11 cellular contexts compared by ENCODE assay signal in the genomic region with DNA sequence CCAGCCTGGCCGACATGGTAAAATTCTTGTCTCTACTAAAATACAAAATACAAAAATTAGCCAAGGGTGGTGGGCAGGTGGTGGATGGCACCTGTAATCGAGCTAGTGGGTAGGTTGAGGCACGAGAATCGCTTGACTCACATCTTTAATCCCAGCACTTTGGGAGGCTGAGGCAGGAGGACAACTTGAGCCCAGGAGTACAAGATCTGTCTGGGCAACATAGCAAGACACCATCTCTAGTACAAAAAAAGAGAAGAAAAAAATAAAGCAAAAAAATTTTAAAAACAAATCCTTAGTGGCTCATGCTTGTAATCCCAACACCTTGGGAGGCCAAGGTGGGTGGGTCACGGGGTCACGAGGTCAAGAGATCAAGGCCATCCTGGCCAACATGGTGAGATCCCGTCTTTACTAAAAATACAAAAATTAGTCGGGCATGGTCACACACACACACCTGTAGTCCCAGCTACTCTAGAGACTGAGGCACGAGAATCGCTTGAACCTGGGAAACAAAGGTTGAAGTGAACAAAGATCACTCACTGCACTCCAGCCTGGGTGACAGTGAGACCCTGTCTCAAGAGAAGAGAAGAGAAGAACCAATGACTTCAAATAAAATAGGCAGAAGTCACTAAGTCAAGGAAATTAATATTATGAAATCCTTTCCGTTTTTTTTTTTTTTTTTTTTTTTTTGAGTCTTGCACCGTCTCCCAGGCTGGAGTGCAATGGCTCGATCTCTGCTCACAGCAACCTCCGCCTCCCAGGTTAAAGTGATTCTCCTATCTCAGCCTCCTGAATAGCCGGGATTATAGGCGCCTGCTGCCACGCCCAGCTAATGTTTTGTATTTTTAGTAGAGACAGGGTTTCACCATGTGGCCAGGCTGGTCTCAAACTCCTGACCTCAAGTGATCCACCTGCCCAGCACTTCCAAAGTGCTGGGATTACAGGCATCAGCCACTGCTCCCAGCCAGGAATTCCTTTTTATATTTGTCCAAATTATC. TPM values are rescaled to one million over a fixed set of nuclear protein-coding genes. Genes with fewer than 3 reads are reported as not detected.
DNase-seq lines count a peak whose midpoint lies in the region; ATAC-seq and TF ChIP-seq lines count a peak whose summit lies in the region.
"Had no signal": no experiment of that assay in that cellular context is flagged by ENCODE, and none has a peak within 500 bp of the region (broad histone marks: within the 10 kb centered on the region; RNA-seq: fewer than 3 reads in every experiment).

No MANE protein-coding gene starts in this region.

- no peak for TF ChIP-seq CTCF in GM23338 (conservative IDR thresholded peaks at IDR 0.05; ENCODE audit: low read depth in 2 of 2)
- no peak for TF ChIP-seq CTCF in activated B cell treated with CpG ODN at 0.5 μM for 24 hours (IDR thresholded peaks at IDR 0.05)
- no peak for TF ChIP-seq CTCF in glutamatergic neuron (IDR thresholded peaks at IDR 0.05; ENCODE audit: partially characterized antibody, unreplicated experiment)
- TF ChIP-seq CTCF in neural progenitor cell (IDR thresholded peaks at IDR 0.05) = no peak

- H3K27ac Mint-ChIP-seq in GM23338 = no peak overlapping the region
- peak overlapping the region; percentile 63 for H3K27ac Mint-ChIP-seq in activated B cell treated with CpG ODN at 0.5 μM for 24 hours
- H3K27ac Mint-ChIP-seq in glutamatergic neuron (ENCODE audit: unreplicated experiment) = peak overlapping the region; percentile 28
- no peak overlapping the region for H3K27ac Mint-ChIP-seq in neural progenitor cell

- H3F3A ChIP-seq in GM23338 (replicated peaks; ENCODE audit: low read depth) (peaks cover 7% of the 10 kb centered on the region; the same call in 1 of the 2 replicates), neural progenitor cell (ENCODE audit: low read depth) (peaks cover 7% of the 10 kb centered on the region)

- DNase-seq in GM23338 (ENCODE audit: low spot score) = no peak
- DNase-seq in activated B cell treated with CpG ODN at 0.5 μM for 24 hours = no peak
- no peak for DNase-seq in glutamatergic neuron
- no peak for DNase-seq in neural progenitor cell (ENCODE audit: low spot score)
- no peak for DNase-seq in NCI-H1092 (lab: John Stamatoyannopoulos, UW)
- no peak for DNase-seq in stimulated activated naive CD4-positive, alpha-beta T cell (lab: John Stamatoyannopoulos, UW)
- DNase-seq: activated CD8-positive, alpha-beta memory T cell treated with anti-CD3 and anti-CD28 coated beads, Interleukin-2, amount 50 U/mL, for 48 hours; hypothalamus; occipital lobe had no signal

- H3K27ac ChIP-seq in GM23338 (ENCODE audit: low read depth) (peak overlapping the region; percentile 4; the same call in 1 of the 2 replicates), skeletal muscle tissue (ENCODE audit: low read depth, low read length) (peak overlapping the region; percentile 52), neural progenitor cell (no peak overlapping the region)

- ATAC-seq in GM23338 (no peak), activated B cell treated with CpG ODN at 0.5 μM for 24 hours (ENCODE audit: low read depth) (no peak), HG02981 (IDR thresholded peaks at IDR 0.05; ENCODE audit: unreplicated experiment) (no peak)

- H2AFZ ChIP-seq in GM23338 (no peak overlapping the region), neural progenitor cell (replicated peaks) (no peak overlapping the region)

- H3K9ac ChIP-seq in skeletal muscle tissue (ENCODE audit: low read depth in 1 of 3, low read length in 3 of 3) = peak overlapping the region in 1 of 3 donors; percentile 30
- no peak overlapping the region for H3K9ac ChIP-seq in neural progenitor cell

- H3K4me2 ChIP-seq in GM23338 (no peak overlapping the region), neural progenitor cell (no peak overlapping the region)

- H3K36me3 Mint-ChIP-seq in GM23338 (ENCODE audit: low read depth) (peaks cover 12% of the 10 kb centered on the region; the same call in 2 of the 3 replicates), activated B cell treated with CpG ODN at 0.5 μM for 24 hours (ENCODE audit: low read depth) (peaks cover 30% of the 10 kb centered on the region), glutamatergic neuron (ENCODE audit: unreplicated experiment) (no peaks in the 10 kb centered on the region), neural progenitor cell (peaks cover 7% of the 10 kb centered on the region)

- peaks cover 10% of the 10 kb centered on the region for H3K4me1 ChIP-seq in GM23338 (ENCODE audit: insufficient read depth)
- H3K4me1 ChIP-seq in skeletal muscle tissue (ENCODE audit: control insufficient read depth in 3 of 3, insufficient read depth in 3 of 3, low read length in 3 of 3) = peaks cover 45 to 48% (median 46%) of the 10 kb centered on the region in 3 donors
- peaks cover 12% of the 10 kb centered on the region for H3K4me1 ChIP-seq in neural progenitor cell

- H3K4me3 ChIP-seq in GM23338 = no peak overlapping the region
- H3K4me3 ChIP-seq in skeletal muscle tissue (ENCODE audit: low read length in 3 of 3) = peak overlapping the region in 1 of 3 donors; percentile 18
- H3K4me3 ChIP-seq in neural progenitor cell = no peak overlapping the region

- H3K9me3 Mint-ChIP-seq in GM23338 (no peaks in the 10 kb centered on the region), activated B cell treated with CpG ODN at 0.5 μM for 24 hours (no peaks in the 10 kb centered on the region), glutamatergic neuron (ENCODE audit: unreplicated experiment) (peaks cover 6% of the 10 kb centered on the region), neural progenitor cell (no peaks in the 10 kb centered on the region)

- H4K20me1 ChIP-seq in GM23338 (replicated peaks; ENCODE audit: insufficient read depth) (peaks cover 79% of the 10 kb centered on the region), neural progenitor cell (ENCODE audit: low read depth) (peaks cover 86% of the 10 kb centered on the region)

- H3K36me3 ChIP-seq in GM23338 (ENCODE audit: insufficient read depth) (no peaks in the 10 kb centered on the region; the same call in 1 of the 2 replicates), skeletal muscle tissue (ENCODE audit: control insufficient read depth in 3 of 3, insufficient read depth in 3 of 3, low read length in 3 of 3) (no peaks in the 10 kb centered on the region), neural progenitor cell (no peaks in the 10 kb centered on the region)

- H3K4me3 Mint-ChIP-seq in GM23338 (no peak overlapping the region), activated B cell treated with CpG ODN at 0.5 μM for 24 hours (peak overlapping the region; percentile 50), glutamatergic neuron (ENCODE audit: unreplicated experiment) (no peak overlapping the region), neural progenitor cell (no peak overlapping the region)

- H3K27me3 Mint-ChIP-seq in GM23338 (ENCODE audit: insufficient read depth, low read depth, poor library complexity) (peaks cover 2% of the 10 kb centered on the region), activated B cell treated with CpG ODN at 0.5 μM for 24 hours (no peaks in the 10 kb centered on the region), glutamatergic neuron (ENCODE audit: unreplicated experiment) (no peaks in the 10 kb centered on the region), neural progenitor cell (ENCODE audit: insufficient read depth, low read depth) (peaks cover 4% of the 10 kb centered on the region)

- H3K27me3 ChIP-seq in GM23338 (ENCODE audit: insufficient read depth) = no peaks in the 10 kb centered on the region
- no peaks in the 10 kb centered on the region for H3K27me3 ChIP-seq in skeletal muscle tissue (ENCODE audit: control insufficient read depth in 3 of 3, insufficient read depth in 3 of 3, low read length in 3 of 3)
- no peaks in the 10 kb centered on the region for H3K27me3 ChIP-seq in neural progenitor cell

- H3K9me3 ChIP-seq in skeletal muscle tissue (ENCODE audit: control insufficient read depth in 3 of 3, low read length in 3 of 3) (no peaks in the 10 kb centered on the region), neural progenitor cell (ENCODE audit: low read depth) (no peaks in the 10 kb centered on the region)

- H3K4me1 Mint-ChIP-seq in GM23338 (peaks cover 22% of the 10 kb centered on the region), activated B cell treated with CpG ODN at 0.5 μM for 24 hours (peaks cover 66% of the 10 kb centered on the region), glutamatergic neuron (ENCODE audit: low read depth, unreplicated experiment) (peaks cover 20% of the 10 kb centered on the region), neural progenitor cell (peaks cover 29% of the 10 kb centered on the region)

- intact Hi-C loops in activated B cell treated with CpG ODN at 0.5 μM for 24 hours (cut with micrococcal nuclease) = no loop called here

- no peaks in the 10 kb centered on the region for H3K9me2 ChIP-seq in GM23338 (ENCODE audit: insufficient read depth)

- CTCF ChIA-PET in activated B cell treated with CpG ODN at 0.5 μM for 24 hours (lab: Charles Lee) = no interaction called here

- POLR2A ChIA-PET in activated B cell treated with CpG ODN at 0.5 μM for 24 hours (lab: Charles Lee) = interaction anchor here (0.7 to 3.4 kb wide), 5 partner anchors 10 to 67 kb away, joined by 4 to 22 read pairs (median 5); a partner anchor contains a TSS

- H3K79me2 ChIP-seq in GM23338 (replicated peaks; ENCODE audit: insufficient read depth) (peaks cover 95% of the 10 kb centered on the region), neural progenitor cell (ENCODE audit: low read depth) (peaks cover 99% of the 10 kb centered on the region)

RNA-seq across cellular contexts. Expression of a gene that starts 4.9 kb away (rescaled TPM):
- 373 and 421 TPM in 2 replicates for total RNA-seq in GM23338 (2014; rRNA removed; shearing (Covaris generic))
- polyA plus RNA-seq in GM23338 (2016; fragmentation: Nextera tagmentation; extraction: Ambion mirVana) = 234 and 248 TPM in 2 replicates
- 399 and 425 TPM in 2 replicates for total RNA-seq in activated B cell treated with CpG ODN at 0.5 μM for 24 hours
- 262 TPM for total RNA-seq in glutamatergic neuron (ENCODE audit: unreplicated experiment)
- total RNA-seq in skeletal muscle tissue = 291 TPM
- total RNA-seq in neural progenitor cell (ENCODE audit: low replicate concordance) = 449 and 460 TPM in 2 replicates

RNA-seq across cellular contexts. Expression of a gene that starts 5.4 kb away (rescaled TPM):
- total RNA-seq in GM23338 (2014; rRNA removed; shearing (Covaris generic)) = 5.0 and 9.7 TPM in 2 replicates
- 3.9 and 4.0 TPM in 2 replicates for polyA plus RNA-seq in GM23338 (2016; fragmentation: Nextera tagmentation; extraction: Ambion mirVana)
- total RNA-seq in activated B cell treated with CpG ODN at 0.5 μM for 24 hours (26.4 and 32.2 TPM in 2 replicates), glutamatergic neuron (ENCODE audit: unreplicated experiment) (27.7 TPM), skeletal muscle tissue (8.9 TPM), neural progenitor cell (ENCODE audit: low replicate concordance) (1.4 and 5.2 TPM in 2 replicates)

RNA-seq across cellular contexts. Expression of a gene that starts 15.4 kb away (rescaled TPM):
- 32.8 and 39.9 TPM in 2 replicates for total RNA-seq in GM23338 (2014; rRNA removed; shearing (Covaris generic))
- 34.1 and 35.6 TPM in 2 replicates for polyA plus RNA-seq in GM23338 (2016; fragmentation: Nextera tagmentation; extraction: Ambion mirVana)
- total RNA-seq in activated B cell treated with CpG ODN at 0.5 μM for 24 hours = 7.0 and 7.3 TPM in 2 replicates
- total RNA-seq in glutamatergic neuron (ENCODE audit: unreplicated experiment) = 12.4 TPM
- total RNA-seq in skeletal muscle tissue = 2.6 TPM
- total RNA-seq in neural progenitor cell (ENCODE audit: low replicate concordance) = 35.4 and 46.0 TPM in 2 replicates

RNA-seq across cellular contexts. Expression of a gene that starts 22.3 kb away (rescaled TPM):
- 5.9 and 7.3 TPM in 2 replicates for total RNA-seq in GM23338 (2014; rRNA removed; shearing (Covaris generic))
- polyA plus RNA-seq in GM23338 (2016; fragmentation: Nextera tagmentation; extraction: Ambion mirVana) = 2.8 and 4.2 TPM in 2 replicates
- 14.4 and 18.0 TPM in 2 replicates for total RNA-seq in activated B cell treated with CpG ODN at 0.5 μM for 24 hours
- 38.7 TPM for total RNA-seq in glutamatergic neuron (ENCODE audit: unreplicated experiment)
- total RNA-seq in skeletal muscle tissue = 2.6 TPM
- total RNA-seq in neural progenitor cell (ENCODE audit: low replicate concordance) = 6.6 and 12.4 TPM in 2 replicates

RNA-seq across cellular contexts. Expression of a gene that starts 48.7 kb away (rescaled TPM):
- total RNA-seq in GM23338 (2014; rRNA removed; shearing (Covaris generic)) = 228 and 247 TPM in 2 replicates
- polyA plus RNA-seq in GM23338 (2016; fragmentation: Nextera tagmentation; extraction: Ambion mirVana) = 394 and 404 TPM in 2 replicates
- total RNA-seq in activated B cell treated with CpG ODN at 0.5 μM for 24 hours = 90.0 and 94.6 TPM in 2 replicates
- total RNA-seq in glutamatergic neuron (ENCODE audit: unreplicated experiment) = 239 TPM
- total RNA-seq in skeletal muscle tissue = 89.2 TPM
- total RNA-seq in neural progenitor cell (ENCODE audit: low replicate concordance) = 70.8 and 165 TPM in 2 replicates

Comparison
In these comparisons a context has a peak if more than half of its experiments do, and no peak if none do; other contexts are left out.
1. H3K27ac Mint-ChIP-seq: peak in activated B cell treated with CpG ODN at 0.5 μM for 24 hours (single experiment) and glutamatergic neuron (single experiment); none in GM23338 (single experiment) and neural progenitor cell (single experiment).